Comparison of ENCODE assay signal across 25 cellular contexts in the genomic region with DNA sequence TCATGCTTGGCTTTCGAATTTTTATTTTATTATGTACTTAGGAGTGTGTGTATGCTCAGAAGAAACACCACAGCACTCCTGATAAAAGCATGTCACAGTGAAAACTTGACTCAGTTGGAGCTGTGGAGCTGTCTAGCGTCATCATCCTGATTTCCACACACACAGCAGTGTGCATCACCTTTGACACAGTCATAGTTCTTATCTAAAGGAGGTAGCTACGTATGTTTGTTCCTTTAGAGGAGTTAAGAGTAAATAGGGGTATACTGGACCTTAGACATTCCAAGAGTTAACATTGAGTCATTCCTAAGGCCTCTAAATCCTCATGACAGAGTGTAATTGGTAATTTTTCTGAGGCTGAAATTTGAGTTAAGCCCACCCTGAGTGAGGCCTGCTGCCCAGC.
DNase-seq lines count a peak whose midpoint lies in the region; ATAC-seq and TF ChIP-seq lines count a peak whose summit lies in the region.
"Had no signal": no experiment of that assay in that cellular context is flagged by ENCODE, and none has a peak within 500 bp of the region (broad histone marks: within the 10 kb centered on the region; RNA-seq: fewer than 3 reads in every experiment).

No MANE protein-coding gene starts in this region.

- intact Hi-C loops in body of pancreas (cut with DNase I) (no loop called here), uterus (cut with DNase I; ENCODE audit: low total_unique reads) (no loop called here)

- TF ChIP-seq POLR2A in body of pancreas (IDR thresholded peaks at IDR 0.05) (no peak), uterus (IDR thresholded peaks at IDR 0.05) (no peak)

- no peak overlapping the region for H3K4me3 ChIP-seq in GM23338
- H3K4me3 ChIP-seq in body of pancreas: no peak overlapping the region
- H3K4me3 ChIP-seq in uterus: no peak overlapping the region
- H3K4me3 ChIP-seq: SJSA1 had no signal

- H3K27me3 ChIP-seq in GM23338 (ENCODE audit: insufficient read depth) (no peaks in the 10 kb centered on the region), body of pancreas (no peaks in the 10 kb centered on the region), uterus (no peaks in the 10 kb centered on the region)
- H3K27me3 ChIP-seq: SJSA1 had no signal

- no peak overlapping the region for H3K4me2 ChIP-seq in GM23338

- no peak overlapping the region for H3K4me3 Mint-ChIP-seq in GM23338
- no peak overlapping the region for H3K4me3 Mint-ChIP-seq in progenitor cell of endocrine pancreas (ENCODE audit: low read depth)
- H3K4me3 Mint-ChIP-seq: activated CD4-positive, alpha-beta T cell treated with anti-CD3 and anti-CD28 coated beads for 36 hours; activated T-cell treated with anti-CD3 and anti-CD28 coated beads, Interleukin-2, amount 50 U/mL, for 4 hours; naive B cell had no signal

- no peaks in the 10 kb centered on the region for H4K20me1 ChIP-seq in GM23338 (replicated peaks; ENCODE audit: insufficient read depth)

- no peak overlapping the region for H3K27ac Mint-ChIP-seq in GM23338
- peak overlapping the region; percentile 77 for H3K27ac Mint-ChIP-seq in progenitor cell of endocrine pancreas
- H3K27ac Mint-ChIP-seq: activated CD4-positive, alpha-beta T cell treated with anti-CD3 and anti-CD28 coated beads for 36 hours had no signal

- H3K27ac ChIP-seq in GM23338 (ENCODE audit: low read depth): peak overlapping the region; percentile 24; the same call in 1 of the 2 replicates
- peak overlapping the region; percentile 29 to 57 (median 38) for H3K27ac ChIP-seq in body of pancreas
- H3K27ac ChIP-seq in uterus: no peak overlapping the region
- H3K27ac ChIP-seq: C4-2B, SJSA1 had no signal

- H3K79me2 ChIP-seq in GM23338 (replicated peaks; ENCODE audit: insufficient read depth): peaks cover 100% of the 10 kb centered on the region

- H3F3A ChIP-seq in GM23338 (replicated peaks; ENCODE audit: low read depth): no peaks in the 10 kb centered on the region

- TF ChIP-seq CTCF in GM23338 (conservative IDR thresholded peaks at IDR 0.05; ENCODE audit: low read depth in 2 of 2) (no peak), body of pancreas (IDR thresholded peaks at IDR 0.05) (no peak), progenitor cell of endocrine pancreas (IDR thresholded peaks at IDR 0.05; ENCODE audit: unreplicated experiment) (no peak), uterus (IDR thresholded peaks at IDR 0.05) (no peak)

- H3K4me1 ChIP-seq in GM23338 (ENCODE audit: insufficient read depth) (peaks cover 60% of the 10 kb centered on the region), body of pancreas (peaks cover 45% of the 10 kb centered on the region), uterus (peaks cover 3 to 4% of the 10 kb centered on the region in 2 donors)

- H3K27me3 Mint-ChIP-seq in GM23338 (ENCODE audit: insufficient read depth, low read depth, poor library complexity) (peaks cover 9% of the 10 kb centered on the region), progenitor cell of endocrine pancreas (no peaks in the 10 kb centered on the region)
- H3K27me3 Mint-ChIP-seq: activated CD4-positive, alpha-beta T cell treated with anti-CD3 and anti-CD28 coated beads for 36 hours; naive B cell had no signal

- H3K9me3 ChIP-seq in body of pancreas: no peaks in the 10 kb centered on the region
- no peaks in the 10 kb centered on the region for H3K9me3 ChIP-seq in uterus
- H3K9me3 ChIP-seq: SJSA1 had no signal

- H3K36me3 ChIP-seq in GM23338 (ENCODE audit: insufficient read depth): no peaks in the 10 kb centered on the region
- no peaks in the 10 kb centered on the region for H3K36me3 ChIP-seq in body of pancreas (replicated peaks in 1 of 2; ENCODE audit: insufficient read depth in 1 of 2, low read depth in 2 of 2)
- H3K36me3 ChIP-seq in uterus: no peaks in the 10 kb centered on the region
- H3K36me3 ChIP-seq: SJSA1 had no signal

- H3K9me3 Mint-ChIP-seq in GM23338: no peaks in the 10 kb centered on the region
- H3K9me3 Mint-ChIP-seq in progenitor cell of endocrine pancreas (ENCODE audit: low read depth): peaks cover 4% of the 10 kb centered on the region
- H3K9me3 Mint-ChIP-seq: activated T-cell treated with anti-CD3 and anti-CD28 coated beads, Interleukin-2, amount 50 U/mL, for 4 hours; naive B cell had no signal

- ATAC-seq in GM23338 (no peak), body of pancreas (peak; percentile 64)
- ATAC-seq: activated CD4-positive, alpha-beta T cell treated with anti-CD3 and anti-CD28 coated beads for 36 hours; activated T-cell treated with anti-CD3 and anti-CD28 coated beads, Interleukin-2, amount 50 U/mL, for 4 hours; esophagus mucosa; right cardiac atrium had no signal

- peaks cover 63% of the 10 kb centered on the region for H3K4me1 Mint-ChIP-seq in GM23338
- peaks cover 27% of the 10 kb centered on the region for H3K4me1 Mint-ChIP-seq in progenitor cell of endocrine pancreas (ENCODE audit: low read depth)
- H3K4me1 Mint-ChIP-seq: activated CD4-positive, alpha-beta T cell treated with anti-CD3 and anti-CD28 coated beads for 36 hours had no signal

- DNase-seq in GM23338 (ENCODE audit: low spot score) (no peak), body of pancreas (no peak), kidney tubule cell (ENCODE audit: low spot score) (peak; percentile 13), progenitor cell of endocrine pancreas (ENCODE audit: low spot score, unreplicated experiment) (no peak), MV-4-11 (lab: John Stamatoyannopoulos, UW) (no peak), uterus (no peak), inferior parietal cortex (ENCODE audit: extremely low spot score) (no peak)
- no peak for DNase-seq in stimulated activated CD4-positive, alpha-beta T cell treated with anti-CD3 and anti-CD28 coated beads, Interleukin-4, amount 100 ng/mL, for 4 hours
- DNase-seq: activated CD4-positive, alpha-beta T cell treated with anti-CD3 and anti-CD28 coated beads for 36 hours; activated CD8-positive, alpha-beta memory T cell treated with anti-CD3 and anti-CD28 coated beads for 24 hours; activated naive CD4-positive, alpha-beta T cell treated with Interleukin-2 at 50 U/mL for 16 hours; activated T-cell treated with anti-CD3 and anti-CD28 coated beads, Interleukin-2, amount 50 U/mL, for 4 hours; amygdala; cerebellar nuclear complex; effector CD8-positive, alpha-beta T cell; EL; H7; mammary epithelial cell; naive B cell; NCI-H1694; right cardiac atrium; stimulated activated CD8-positive, alpha-beta memory T cell treated with anti-CD3 and anti-CD28 coated beads, Interleukin-4, amount 100 ng/mL, for 48 hours had no signal

- 38 to 47% methylated on average over 3 of the region's 3 CpGs for WGBS in body of pancreas, 2 donors

- no peak overlapping the region for H2AFZ ChIP-seq in GM23338

- peaks cover 3% of the 10 kb centered on the region; the same call in 1 of the 3 replicates for H3K36me3 Mint-ChIP-seq in GM23338 (ENCODE audit: low read depth)
- no peaks in the 10 kb centered on the region for H3K36me3 Mint-ChIP-seq in progenitor cell of endocrine pancreas (ENCODE audit: insufficient read depth)
- H3K36me3 Mint-ChIP-seq: naive B cell had no signal

- no peaks in the 10 kb centered on the region for H3K9me2 ChIP-seq in GM23338 (ENCODE audit: insufficient read depth)

TF ChIP-seq in GM23338, 12 proteins besides CTCF, POLR2A, EP300 and RAD21 (continues in another document):
- no peak for TF ChIP-seq NANOG (IDR thresholded peaks at IDR 0.05; ENCODE audit: borderline replicate concordance)
- no peak for TF ChIP-seq CREB1 (CRISPR knock-in tag; IDR thresholded peaks at IDR 0.05; ENCODE audit: low read depth)
- no peak for TF ChIP-seq ZNF114 (CRISPR knock-in tag; IDR thresholded peaks at IDR 0.05)
- TF ChIP-seq EZH2 (IDR thresholded peaks at IDR 0.05; ENCODE audit: low read depth, unreplicated experiment): no peak
- TF ChIP-seq STAT1 (IDR thresholded peaks at IDR 0.05; ENCODE audit: unreplicated experiment): no peak
- no peak for TF ChIP-seq ZNF331 (CRISPR knock-in tag; IDR thresholded peaks at IDR 0.05; ENCODE audit: low read depth)
- TF ChIP-seq, protein P1, sequence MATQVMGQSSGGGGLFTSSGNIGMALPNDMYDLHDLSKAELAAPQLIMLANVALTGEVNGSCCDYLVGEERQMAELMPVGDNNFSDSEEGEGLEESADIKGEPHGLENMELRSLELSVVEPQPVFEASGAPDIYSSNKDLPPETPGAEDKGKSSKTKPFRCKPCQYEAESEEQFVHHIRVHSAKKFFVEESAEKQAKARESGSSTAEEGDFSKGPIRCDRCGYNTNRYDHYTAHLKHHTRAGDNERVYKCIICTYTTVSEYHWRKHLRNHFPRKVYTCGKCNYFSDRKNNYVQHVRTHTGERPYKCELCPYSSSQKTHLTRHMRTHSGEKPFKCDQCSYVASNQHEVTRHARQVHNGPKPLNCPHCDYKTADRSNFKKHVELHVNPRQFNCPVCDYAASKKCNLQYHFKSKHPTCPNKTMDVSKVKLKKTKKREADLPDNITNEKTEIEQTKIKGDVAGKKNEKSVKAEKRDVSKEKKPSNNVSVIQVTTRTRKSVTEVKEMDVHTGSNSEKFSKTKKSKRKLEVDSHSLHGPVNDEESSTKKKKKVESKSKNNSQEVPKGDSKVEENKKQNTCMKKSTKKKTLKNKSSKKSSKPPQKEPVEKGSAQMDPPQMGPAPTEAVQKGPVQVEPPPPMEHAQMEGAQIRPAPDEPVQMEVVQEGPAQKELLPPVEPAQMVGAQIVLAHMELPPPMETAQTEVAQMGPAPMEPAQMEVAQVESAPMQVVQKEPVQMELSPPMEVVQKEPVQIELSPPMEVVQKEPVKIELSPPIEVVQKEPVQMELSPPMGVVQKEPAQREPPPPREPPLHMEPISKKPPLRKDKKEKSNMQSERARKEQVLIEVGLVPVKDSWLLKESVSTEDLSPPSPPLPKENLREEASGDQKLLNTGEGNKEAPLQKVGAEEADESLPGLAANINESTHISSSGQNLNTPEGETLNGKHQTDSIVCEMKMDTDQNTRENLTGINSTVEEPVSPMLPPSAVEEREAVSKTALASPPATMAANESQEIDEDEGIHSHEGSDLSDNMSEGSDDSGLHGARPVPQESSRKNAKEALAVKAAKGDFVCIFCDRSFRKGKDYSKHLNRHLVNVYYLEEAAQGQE (IDR thresholded peaks at IDR 0.05; ENCODE audit: unreplicated experiment): no peak
- no peak for TF ChIP-seq POLR2AphosphoS5 (IDR thresholded peaks at IDR 0.05; ENCODE audit: low read depth)
- TF ChIP-seq, protein P2, sequence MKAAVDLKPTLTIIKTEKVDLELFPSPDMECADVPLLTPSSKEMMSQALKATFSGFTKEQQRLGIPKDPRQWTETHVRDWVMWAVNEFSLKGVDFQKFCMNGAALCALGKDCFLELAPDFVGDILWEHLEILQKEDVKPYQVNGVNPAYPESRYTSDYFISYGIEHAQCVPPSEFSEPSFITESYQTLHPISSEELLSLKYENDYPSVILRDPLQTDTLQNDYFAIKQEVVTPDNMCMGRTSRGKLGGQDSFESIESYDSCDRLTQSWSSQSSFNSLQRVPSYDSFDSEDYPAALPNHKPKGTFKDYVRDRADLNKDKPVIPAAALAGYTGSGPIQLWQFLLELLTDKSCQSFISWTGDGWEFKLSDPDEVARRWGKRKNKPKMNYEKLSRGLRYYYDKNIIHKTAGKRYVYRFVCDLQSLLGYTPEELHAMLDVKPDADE (IDR thresholded peaks at IDR 0.05): no peak

Comparison
In these comparisons a context has a peak if more than half of its experiments do, and no peak if none do; other contexts are left out.
1. H3K27ac ChIP-seq: peak in GM23338 (single experiment) and body of pancreas (4 of 4); none in uterus (0 of 2).